In genomic region chrX:54640103-54640428, GRCh38 we compare ENCODE assay signal across 8 cellular contexts.
DNase-seq lines count a peak whose midpoint lies in the region; ATAC-seq, FAIRE-seq and TF ChIP-seq lines count a peak whose summit lies in the region.

No MANE protein-coding gene starts in this region.

- H3K9ac ChIP-seq in HUES6 (ENCODE audit: low read length) (peak overlapping the region; percentile 95), muscle layer of colon (ENCODE audit: low read length) (no peak overlapping the region)

- H3K27ac ChIP-seq in A549, result peak overlapping the region; percentile 92 to 96
- H3K27ac ChIP-seq in HUES6 (ENCODE audit: low read depth, low read length), result no peak overlapping the region
- H3K27ac ChIP-seq in muscle layer of colon (ENCODE audit: low read depth, low read length), result peak overlapping the region; percentile 1

- no peak for TF ChIP-seq EP300 in A549 (IDR thresholded peaks at IDR 0.05)

- TF ChIP-seq POLR2A in A549 (IDR thresholded peaks at IDR 0.05; ENCODE audit: low read length), result no peak

- no peak for ATAC-seq in A549

- TF ChIP-seq CTCF in A549 (IDR thresholded peaks at IDR 0.05), result no peak
- no peak for TF ChIP-seq CTCF in bronchial epithelial cell (IDR thresholded peaks at IDR 0.05; ENCODE audit: insufficient read depth, low read length, severe bottlenecking)

- TF ChIP-seq RAD21 in A549 (conservative IDR thresholded peaks at IDR 0.05 in 1 of 2, IDR thresholded peaks at IDR 0.05 in 1 of 2), result no peak

- H3K27me3 ChIP-seq in HUES6 (ENCODE audit: control insufficient read depth, insufficient read depth, low read length) (no peaks in the 10 kb centered on the region), bronchial epithelial cell (ENCODE audit: control insufficient read depth, insufficient read depth, low read length) (no peaks in the 10 kb centered on the region), muscle layer of colon (ENCODE audit: control insufficient read depth in 1 of 2, insufficient read depth in 2 of 2, low read length in 2 of 2) (no peaks in the 10 kb centered on the region)

- H3K4me1 ChIP-seq in A549, result no peaks in the 10 kb centered on the region; the same call in 2 of the 3 replicates
- peaks cover 28% of the 10 kb centered on the region for H3K4me1 ChIP-seq in HUES6 (ENCODE audit: control insufficient read depth, insufficient read depth, low read length)
- no peaks in the 10 kb centered on the region for H3K4me1 ChIP-seq in muscle layer of colon (ENCODE audit: insufficient read depth, low read length)

- POLR2A ChIA-PET in A549 (lab: Yijun Ruan, JAX), result interaction anchor here (0.6 to 2.1 kb wide), 13 partner anchors 15 to 956 kb away, joined by 3 to 36 read pairs (median 4); partner anchors contain the start of genes APEX2, FAM120C, GNL3L and TSR2

- H3K36me3 ChIP-seq in HUES6 (ENCODE audit: control insufficient read depth, insufficient read depth, low read length), result no peaks in the 10 kb centered on the region
- no peaks in the 10 kb centered on the region for H3K36me3 ChIP-seq in bronchial epithelial cell (ENCODE audit: control insufficient read depth, insufficient read depth, low read length)
- no peaks in the 10 kb centered on the region for H3K36me3 ChIP-seq in muscle layer of colon (ENCODE audit: insufficient read depth, low read length)

- peak overlapping the region; percentile 78 for H3K4me2 ChIP-seq in A549

- H3K4me3 ChIP-seq in A549 (peak overlapping the region; percentile 36), HUES6 (ENCODE audit: low read depth, low read length) (peak overlapping the region; percentile 69), bronchial epithelial cell (ENCODE audit: low read depth, low read length) (peak overlapping the region; percentile 48), muscle layer of colon (ENCODE audit: low read depth in 1 of 2, low read length in 2 of 2) (no peak overlapping the region)

- FAIRE-seq in A549 (lab: Jason Lieb, UNC) (no peak), bronchial epithelial cell (lab: Jason Lieb, UNC) (no peak)

- CTCF ChIA-PET in A549 (lab: Yijun Ruan, JAX), result interaction anchor here (0.8 to 3.4 kb wide), 22 partner anchors 8 to 1608 kb away, joined by 3 to 17 read pairs (median 4); partner anchors contain the start of genes APEX2 and GNL3L

- WGBS in A549 (ENCODE audit: missing lambda C conversion rate), result 30% methylated on average over 4 of the region's 4 CpGs

- DNase-seq in A549 (ENCODE audit: low read depth in 1 of 2, low spot score in 1 of 2) (no peak), bronchial epithelial cell (ENCODE audit: low read depth) (no peak), glomerular visceral epithelial cell (ENCODE audit: extremely low spot score) (no peak), NOMO-1 (lab: John Stamatoyannopoulos, UW; ENCODE audit: unreplicated experiment in 2 of 2) (no peak), DMS153 treated with DMSO at 0.1 percent for 48 hours (lab: John Stamatoyannopoulos, UW; ENCODE audit: unreplicated experiment) (no peak)
- no peak for DNase-seq in activated CD8-positive, alpha-beta memory T cell treated with anti-CD3 and anti-CD28 coated beads for 24 hours

- H3K9me3 ChIP-seq in A549 (no peaks in the 10 kb centered on the region), HUES6 (ENCODE audit: control insufficient read depth, insufficient read depth, low read depth, low read length) (peaks cover 4% of the 10 kb centered on the region; the same call in 1 of the 2 replicates), muscle layer of colon (ENCODE audit: low read length) (no peaks in the 10 kb centered on the region)

TF ChIP-seq in A549, 52 proteins besides CTCF, POLR2A, EP300 and RAD21:
- TF ChIP-seq, protein P1, sequence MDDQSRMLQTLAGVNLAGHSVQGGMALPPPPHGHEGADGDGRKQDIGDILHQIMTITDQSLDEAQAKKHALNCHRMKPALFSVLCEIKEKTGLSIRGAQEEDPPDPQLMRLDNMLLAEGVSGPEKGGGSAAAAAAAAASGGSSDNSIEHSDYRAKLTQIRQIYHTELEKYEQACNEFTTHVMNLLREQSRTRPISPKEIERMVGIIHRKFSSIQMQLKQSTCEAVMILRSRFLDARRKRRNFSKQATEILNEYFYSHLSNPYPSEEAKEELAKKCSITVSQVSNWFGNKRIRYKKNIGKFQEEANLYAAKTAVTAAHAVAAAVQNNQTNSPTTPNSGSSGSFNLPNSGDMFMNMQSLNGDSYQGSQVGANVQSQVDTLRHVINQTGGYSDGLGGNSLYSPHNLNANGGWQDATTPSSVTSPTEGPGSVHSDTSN (IDR thresholded peaks at IDR 0.05), result no peak
- TF ChIP-seq REST (IDR thresholded peaks at IDR 0.05) (0 out of 2 replicates have a peak, but pooled peaks have one; percentile 2), BCL3 (IDR thresholded peaks at IDR 0.05) (no peak), FOSB (CRISPR knock-in tag; IDR thresholded peaks at IDR 0.05) (no peak)
TF ChIP-seq in A549: peak in this region for 1.

Comparison
In these comparisons a context has a peak if more than half of its experiments do, and no peak if none do; other contexts are left out.
1. H3K4me3 ChIP-seq: peak in A549 (single experiment), HUES6 (single experiment) and bronchial epithelial cell (single experiment); none in muscle layer of colon (0 of 2).